1 cellular context compared by ENCODE assay signal in genomic region chr3:44954962-44955361, GRCh38.
TF ChIP-seq lines count a peak whose summit lies in the region.

No MANE protein-coding gene starts in this region.

TF ChIP-seq in HepG2, 621 proteins besides CTCF, POLR2A, EP300 and RAD21 (continued from another document):
- TF ChIP-seq ARID5B (CRISPR knock-in tag; IDR thresholded peaks at IDR 0.05) (peak; percentile 48; the same call in 1 of the 2 replicates), ARID2 (CRISPR knock-in tag; IDR thresholded peaks at IDR 0.05; ENCODE audit: borderline replicate concordance) (no peak)
